8 cellular contexts compared by ENCODE assay signal in the genomic region with DNA sequence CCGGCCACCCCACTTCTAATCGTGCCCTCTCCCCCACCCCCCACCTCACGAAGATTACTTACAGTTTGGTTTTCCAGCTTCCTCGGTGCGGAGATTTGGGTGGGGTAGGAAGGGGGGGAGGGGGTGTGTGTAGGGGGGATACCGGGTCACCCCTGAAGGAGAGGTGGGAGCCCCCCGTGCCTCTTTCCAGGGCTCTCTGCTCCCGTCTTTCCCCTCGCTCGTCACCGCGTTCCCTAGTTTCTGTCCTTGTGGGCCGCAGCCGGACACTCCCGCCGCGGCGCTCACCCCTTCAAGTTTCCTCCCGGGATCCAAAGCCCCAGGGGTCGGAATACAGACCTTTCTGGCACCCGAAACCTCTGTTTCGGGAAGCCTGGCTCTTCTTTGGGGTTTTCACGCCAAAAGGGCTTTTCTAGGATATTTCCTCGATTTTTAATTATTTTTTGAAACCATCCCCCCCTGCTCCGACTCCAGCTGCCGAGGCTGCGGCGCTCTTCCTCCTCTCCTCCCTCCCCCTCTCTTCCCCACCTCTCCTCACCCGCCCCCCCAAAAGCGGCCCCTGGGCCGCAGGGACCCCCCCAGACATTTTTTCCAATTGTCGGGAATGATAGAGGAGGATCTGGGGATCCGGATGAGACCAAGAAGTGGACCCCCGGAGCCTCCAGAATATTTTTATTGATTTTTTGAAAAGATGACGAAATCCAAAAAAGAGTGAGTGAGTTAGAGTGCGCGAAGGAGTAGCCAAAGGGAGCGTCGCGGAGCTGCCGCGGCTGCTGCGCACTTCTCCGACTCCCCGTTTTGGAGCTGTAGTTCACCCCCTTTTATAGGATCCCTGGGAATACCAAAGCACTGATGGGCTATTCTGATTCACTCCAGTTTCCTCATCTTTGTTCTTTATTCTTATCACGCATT. TPM values are rescaled to one million over a fixed set of nuclear protein-coding genes. Genes with fewer than 3 reads are reported as not detected.
A peak's percentile ranks its signal among the peaks of the same experiment; 100 is the strongest.
DNase-seq lines count a peak whose midpoint lies in the region; ATAC-seq, FAIRE-seq and TF ChIP-seq lines count a peak whose summit lies in the region.

No MANE protein-coding gene starts in this region.

- H3K36me3 ChIP-seq in left lung (peaks cover 0 to 9% of the 10 kb centered on the region in 2 donors), tibial artery (peaks cover 4 to 20% (median 14%) of the 10 kb centered on the region in 3 donors)

- no peaks in the 10 kb centered on the region for H3K9me3 Mint-ChIP-seq in activated CD4-positive, alpha-beta T cell treated with anti-CD3 and anti-CD28 coated beads, Interleukin-2, amount 10 ng/mL, durations not matched to agents 24 days and 14 days

- H3K4me3 Mint-ChIP-seq in activated CD4-positive, alpha-beta T cell treated with anti-CD3 and anti-CD28 coated beads, Interleukin-2, amount 10 ng/mL, durations not matched to agents 24 days and 14 days: peak overlapping the region; percentile 97

- H3K9me3 ChIP-seq in left lung (no peaks in the 10 kb centered on the region), tibial artery (no peaks in the 10 kb centered on the region)

- DNase-seq in activated CD4-positive, alpha-beta T cell treated with anti-CD3 and anti-CD28 coated beads, Interleukin-2, amount 10 ng/mL, durations not matched to agents 24 days and 14 days: no peak
- DNase-seq in activated CD4-positive, alpha-beta T cell treated with anti-CD3 and anti-CD28 coated beads, Interleukin-2, amount 50 U/mL, for 4 hours: no peak
- no peak for DNase-seq in astrocyte of the cerebellum (ENCODE audit: low read depth)
- DNase-seq in left lung: peak in 1 of 2 donors; percentile 81
- DNase-seq in tibial artery: no peak
- DNase-seq in HTR-8/SVneo (ENCODE audit: insufficient read length, low spot score): no peak
- no peak for DNase-seq in stimulated activated CD4-positive, alpha-beta T cell treated with anti-CD3 and anti-CD28 coated beads, Interleukin-2, amount 100 ng/mL, for 48 hours
- DNase-seq in NCI-H345 (lab: John Stamatoyannopoulos, UW): no peak

- peaks cover 48% of the 10 kb centered on the region for H3K4me1 Mint-ChIP-seq in activated CD4-positive, alpha-beta T cell treated with anti-CD3 and anti-CD28 coated beads, Interleukin-2, amount 10 ng/mL, durations not matched to agents 24 days and 14 days

- H3K27me3 Mint-ChIP-seq in activated CD4-positive, alpha-beta T cell treated with anti-CD3 and anti-CD28 coated beads, Interleukin-2, amount 10 ng/mL, durations not matched to agents 24 days and 14 days: no peaks in the 10 kb centered on the region

- in situ Hi-C loops in astrocyte of the cerebellum (cut with HindIII; ENCODE audit: low sequenced_read_pairs): no loop called here

- FAIRE-seq in HTR-8/SVneo (lab: Jason Lieb, UNC): no peak

- H3K4me1 ChIP-seq in left lung: peaks cover 41 to 96% of the 10 kb centered on the region in 2 donors
- H3K4me1 ChIP-seq in tibial artery: peaks cover 0 to 77% (median 60%) of the 10 kb centered on the region in 4 donors

- intact Hi-C loops in activated CD4-positive, alpha-beta T cell treated with anti-CD3 and anti-CD28 coated beads, Interleukin-2, amount 10 ng/mL, durations not matched to agents 24 days and 14 days (cut with micrococcal nuclease): no loop called here
- intact Hi-C loops in left lung (cut with DNase I): loop anchor here in 1 of 2 donors (5.0 to 10.0 kb wide), 3 partner anchors 168 to 390 kb away; no protein-coding TSS in a partner anchor
- intact Hi-C loops in tibial artery (cut with DNase I; ENCODE audit: low total_unique reads): loop anchor here (5.0 kb wide), 3 partner anchors 47 to 388 kb away; partner anchors contain the start of gene TIGAR

- H3K27ac Mint-ChIP-seq in activated CD4-positive, alpha-beta T cell treated with anti-CD3 and anti-CD28 coated beads, Interleukin-2, amount 10 ng/mL, durations not matched to agents 24 days and 14 days: peak overlapping the region; percentile 98

- ATAC-seq in left lung: no peak

- H3K27me3 ChIP-seq in left lung (peaks cover 8 to 61% of the 10 kb centered on the region in 2 donors), tibial artery (peaks cover 0 to 19% of the 10 kb centered on the region in 2 donors)

- H3K27ac ChIP-seq in left lung (peak overlapping the region; percentile 75 to 94), tibial artery (peak overlapping the region; percentile 91 to 93)

- H3K4me3 ChIP-seq in astrocyte of the cerebellum (ENCODE audit: low read depth, low read length): peak overlapping the region; percentile 36
- H3K4me3 ChIP-seq in left lung: peak overlapping the region; percentile 64 to 78
- H3K4me3 ChIP-seq in tibial artery: peak overlapping the region; percentile 68 to 86

- TF ChIP-seq CTCF in astrocyte of the cerebellum (IDR thresholded peaks at IDR 0.05; ENCODE audit: low read depth, low read length, missing control alignments) (no peak), left lung (IDR thresholded peaks at IDR 0.05) (no peak), tibial artery (IDR thresholded peaks at IDR 0.05) (no peak)

- H3K36me3 Mint-ChIP-seq in activated CD4-positive, alpha-beta T cell treated with anti-CD3 and anti-CD28 coated beads, Interleukin-2, amount 10 ng/mL, durations not matched to agents 24 days and 14 days (ENCODE audit: low read depth): peaks cover 58% of the 10 kb centered on the region

RNA-seq across cellular contexts. Expression of gene CCND2, which starts 1.7 kb away (rescaled TPM):
- 607 and 615 TPM in 2 replicates for total RNA-seq in activated CD4-positive, alpha-beta T cell treated with anti-CD3 and anti-CD28 coated beads, Interleukin-2, amount 10 ng/mL, durations not matched to agents 24 days and 14 days
- total RNA-seq in left lung: 100 to 1,000 TPM; 101 to 203 TPM

RNA-seq across cellular contexts. Expression of gene TIGAR, which starts 45.8 kb away (rescaled TPM):
- total RNA-seq in activated CD4-positive, alpha-beta T cell treated with anti-CD3 and anti-CD28 coated beads, Interleukin-2, amount 10 ng/mL, durations not matched to agents 24 days and 14 days: 13.4 TPM in 2 replicates
- total RNA-seq in left lung: 10 to 100 TPM; 19.8 to 21.4 TPM
